Comparison of ENCODE assay signal across 8 cellular contexts in genomic region chr14:61698216-61698980, GRCh38. TPM values are rescaled to one million over a fixed set of nuclear protein-coding genes. Genes with fewer than 3 reads are reported as not detected.
DNase-seq lines count a peak whose midpoint lies in the region; ATAC-seq and TF ChIP-seq lines count a peak whose summit lies in the region.

No MANE protein-coding gene starts in this region.

- ATAC-seq in left ventricle myocardium superior (no peak), left lung (no peak), GM18873 (IDR thresholded peaks at IDR 0.05; ENCODE audit: low FRiP score, unreplicated experiment) (no peak), GM21390 (IDR thresholded peaks at IDR 0.05; ENCODE audit: unreplicated experiment) (no peak)
- ATAC-seq in activated T-helper 17 cell treated with anti-CD3 and anti-CD28 coated beads, Interleukin-2, amount 50 U/mL, for 72 hours (replicated peaks), result no peak

- H3K4me3 ChIP-seq in left ventricle myocardium inferior (peak overlapping the region; percentile 95), left lung (peak overlapping the region; percentile 85 to 86), vagina (peak overlapping the region; percentile 95 to 98)

- peaks cover 27% of the 10 kb centered on the region for H3K4me1 Mint-ChIP-seq in activated T-helper 17 cell treated with anti-CD3 and anti-CD28 coated beads, Interleukin-2, amount 50 U/mL, for 72 hours

- H3K4me1 ChIP-seq in left ventricle myocardium inferior (peaks cover 82% of the 10 kb centered on the region), left lung (peaks cover 4 to 53% of the 10 kb centered on the region in 2 donors), vagina (peaks cover 53% of the 10 kb centered on the region)

- TF ChIP-seq CTCF in left ventricle myocardium inferior (IDR thresholded peaks at IDR 0.05; ENCODE audit: borderline replicate concordance) (no peak), left lung (IDR thresholded peaks at IDR 0.05) (no peak), vagina (IDR thresholded peaks at IDR 0.05) (no peak)

- DNase-seq in left ventricle myocardium inferior (no peak), left ventricle myocardium superior (no peak), left lung (no peak), vagina (ENCODE audit: extremely low spot score in 2 of 2) (no peak)
- no peak for DNase-seq in effector CD4-positive, alpha-beta T cell

- peak overlapping the region; percentile 96 for H3K27ac Mint-ChIP-seq in activated T-helper 17 cell treated with anti-CD3 and anti-CD28 coated beads, Interleukin-2, amount 50 U/mL, for 72 hours

- H3K4me3 Mint-ChIP-seq in activated T-helper 17 cell treated with anti-CD3 and anti-CD28 coated beads, Interleukin-2, amount 50 U/mL, for 72 hours, result peak overlapping the region; percentile 99

- H3K27me3 Mint-ChIP-seq in activated T-helper 17 cell treated with anti-CD3 and anti-CD28 coated beads, Interleukin-2, amount 50 U/mL, for 72 hours, result no peaks in the 10 kb centered on the region

- H3K27me3 ChIP-seq in left ventricle myocardium inferior (ENCODE audit: low read depth), result no peaks in the 10 kb centered on the region
- H3K27me3 ChIP-seq in left lung, result no peaks in the 10 kb centered on the region
- no peaks in the 10 kb centered on the region for H3K27me3 ChIP-seq in vagina

- peaks cover 5% of the 10 kb centered on the region for H3K9me3 Mint-ChIP-seq in activated T-helper 17 cell treated with anti-CD3 and anti-CD28 coated beads, Interleukin-2, amount 50 U/mL, for 72 hours

- peaks cover 86% of the 10 kb centered on the region for H3K36me3 Mint-ChIP-seq in activated T-helper 17 cell treated with anti-CD3 and anti-CD28 coated beads, Interleukin-2, amount 50 U/mL, for 72 hours (ENCODE audit: low read depth)

- H3K27ac ChIP-seq in left ventricle myocardium inferior (replicated peaks) (peak overlapping the region; percentile 8), left lung (peak overlapping the region; percentile 99 to 100), vagina (peak overlapping the region; percentile 99)

- no peak for TF ChIP-seq POLR2A in vagina (IDR thresholded peaks at IDR 0.05)

- H3K9me3 ChIP-seq in left ventricle myocardium inferior (replicated peaks), result no peaks in the 10 kb centered on the region
- H3K9me3 ChIP-seq in left lung, result no peaks in the 10 kb centered on the region
- no peaks in the 10 kb centered on the region for H3K9me3 ChIP-seq in vagina

- H3K36me3 ChIP-seq in left ventricle myocardium inferior (no peaks in the 10 kb centered on the region), left lung (no peaks in the 10 kb centered on the region), vagina (no peaks in the 10 kb centered on the region)

- intact Hi-C loops in left ventricle myocardium inferior (cut with micrococcal nuclease) (no loop called here), left ventricle myocardium superior (cut with micrococcal nuclease) (loop anchor here (2.0 to 10.0 kb wide), 2 partner anchors 52 to 224 kb away; no protein-coding TSS in a partner anchor), left lung (cut with DNase I) (loop anchor here in 1 of 2 donors (10.0 kb wide), 2 partner anchors 134 to 224 kb away; no protein-coding TSS in a partner anchor), vagina (cut with DNase I) (no loop called here)

RNA-seq across cellular contexts. Expression of gene HIF1A, which starts 3.1 kb away (rescaled TPM):
- total RNA-seq in left ventricle myocardium inferior, result 49.4 TPM
- 55.0 TPM for total RNA-seq in left ventricle myocardium superior
- 100 to 1,000 TPM; 123 to 176 TPM for total RNA-seq in activated T-helper 17 cell treated with anti-CD3 and anti-CD28 coated beads, Interleukin-2, amount 50 U/mL, for 72 hours
- total RNA-seq in left lung, result 100 to 1,000 TPM; 145 to 272 TPM
- 140 TPM for total RNA-seq in vagina

Comparison
In these comparisons a context has a peak if more than half of its experiments do, and no peak if none do; other contexts are left out.
1. H3K27ac ChIP-seq: peak in every context shown above with its lines; median percentile 100 in left lung; 99 in vagina; 8 in left ventricle myocardium inferior.